In the genomic region with DNA sequence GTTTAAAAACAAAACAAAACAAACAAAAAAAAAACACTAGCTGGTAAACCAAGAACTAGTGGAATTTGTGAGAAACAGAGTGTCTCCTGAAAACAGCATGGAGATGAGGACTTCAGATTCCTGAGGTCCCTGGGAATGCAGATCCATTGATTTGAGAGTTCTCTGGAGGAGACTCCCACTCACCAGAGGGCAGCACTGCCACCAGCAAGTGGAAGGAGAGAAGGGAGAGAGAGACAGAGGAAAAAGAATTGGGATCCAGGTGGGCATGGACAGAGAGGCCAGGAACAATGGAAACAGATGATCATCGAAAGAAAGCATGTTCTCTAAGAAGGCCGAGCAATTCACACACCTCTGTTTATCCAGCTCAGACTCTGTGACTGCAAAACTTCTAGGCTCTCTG, we compare ENCODE assay signal across 2 cellular contexts.
TF ChIP-seq lines count a peak whose summit lies in the region.

No MANE protein-coding gene starts in this region.

TF ChIP-seq in GM12878, 131 proteins besides CTCF, POLR2A, EP300 and RAD21 (continued from another document):
- TF ChIP-seq, protein P1, sequence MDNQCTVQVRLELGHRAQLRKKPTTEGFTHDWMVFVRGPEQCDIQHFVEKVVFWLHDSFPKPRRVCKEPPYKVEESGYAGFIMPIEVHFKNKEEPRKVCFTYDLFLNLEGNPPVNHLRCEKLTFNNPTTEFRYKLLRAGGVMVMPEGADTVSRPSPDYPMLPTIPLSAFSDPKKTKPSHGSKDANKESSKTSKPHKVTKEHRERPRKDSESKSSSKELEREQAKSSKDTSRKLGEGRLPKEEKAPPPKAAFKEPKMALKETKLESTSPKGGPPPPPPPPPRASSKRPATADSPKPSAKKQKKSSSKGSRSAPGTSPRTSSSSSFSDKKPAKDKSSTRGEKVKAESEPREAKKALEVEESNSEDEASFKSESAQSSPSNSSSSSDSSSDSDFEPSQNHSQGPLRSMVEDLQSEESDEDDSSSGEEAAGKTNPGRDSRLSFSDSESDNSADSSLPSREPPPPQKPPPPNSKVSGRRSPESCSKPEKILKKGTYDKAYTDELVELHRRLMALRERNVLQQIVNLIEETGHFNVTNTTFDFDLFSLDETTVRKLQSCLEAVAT (IDR thresholded peaks at IDR 0.05): no peak
- TF ChIP-seq, protein P2, sequence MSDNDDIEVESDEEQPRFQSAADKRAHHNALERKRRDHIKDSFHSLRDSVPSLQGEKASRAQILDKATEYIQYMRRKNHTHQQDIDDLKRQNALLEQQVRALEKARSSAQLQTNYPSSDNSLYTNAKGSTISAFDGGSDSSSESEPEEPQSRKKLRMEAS (IDR thresholded peaks at IDR 0.05; ENCODE audit: low read depth, low read length): no peak
- TF ChIP-seq BHLHE40 (IDR thresholded peaks at IDR 0.05; ENCODE audit: borderline replicate concordance in 1 of 2, low read depth in 2 of 2, low read length in 1 of 2) (no peak), NFIC (IDR thresholded peaks at IDR 0.05; ENCODE audit: low read depth, low read length) (no peak), ZBED1 (IDR thresholded peaks at IDR 0.05; ENCODE audit: borderline replicate concordance) (no peak), TARDBP (IDR thresholded peaks at IDR 0.05; ENCODE audit: borderline replicate concordance) (no peak), RB1 (IDR thresholded peaks at IDR 0.05; ENCODE audit: borderline replicate concordance) (no peak), ESRRA (IDR thresholded peaks at IDR 0.05; ENCODE audit: low read length) (no peak)
- TF ChIP-seq, protein P3, sequence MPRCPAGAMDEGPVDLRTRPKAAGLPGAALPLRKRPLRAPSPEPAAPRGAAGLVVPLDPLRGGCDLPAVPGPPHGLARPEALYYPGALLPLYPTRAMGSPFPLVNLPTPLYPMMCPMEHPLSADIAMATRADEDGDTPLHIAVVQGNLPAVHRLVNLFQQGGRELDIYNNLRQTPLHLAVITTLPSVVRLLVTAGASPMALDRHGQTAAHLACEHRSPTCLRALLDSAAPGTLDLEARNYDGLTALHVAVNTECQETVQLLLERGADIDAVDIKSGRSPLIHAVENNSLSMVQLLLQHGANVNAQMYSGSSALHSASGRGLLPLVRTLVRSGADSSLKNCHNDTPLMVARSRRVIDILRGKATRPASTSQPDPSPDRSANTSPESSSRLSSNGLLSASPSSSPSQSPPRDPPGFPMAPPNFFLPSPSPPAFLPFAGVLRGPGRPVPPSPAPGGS (IDR thresholded peaks at IDR 0.05; ENCODE audit: borderline replicate concordance, insufficient read depth, low read depth, low read length, poor library complexity, severe bottlenecking): no peak

TF ChIP-seq in liver, 16 proteins besides CTCF, POLR2A, EP300 and RAD21 (continued from another document):
- TF ChIP-seq, protein P4, sequence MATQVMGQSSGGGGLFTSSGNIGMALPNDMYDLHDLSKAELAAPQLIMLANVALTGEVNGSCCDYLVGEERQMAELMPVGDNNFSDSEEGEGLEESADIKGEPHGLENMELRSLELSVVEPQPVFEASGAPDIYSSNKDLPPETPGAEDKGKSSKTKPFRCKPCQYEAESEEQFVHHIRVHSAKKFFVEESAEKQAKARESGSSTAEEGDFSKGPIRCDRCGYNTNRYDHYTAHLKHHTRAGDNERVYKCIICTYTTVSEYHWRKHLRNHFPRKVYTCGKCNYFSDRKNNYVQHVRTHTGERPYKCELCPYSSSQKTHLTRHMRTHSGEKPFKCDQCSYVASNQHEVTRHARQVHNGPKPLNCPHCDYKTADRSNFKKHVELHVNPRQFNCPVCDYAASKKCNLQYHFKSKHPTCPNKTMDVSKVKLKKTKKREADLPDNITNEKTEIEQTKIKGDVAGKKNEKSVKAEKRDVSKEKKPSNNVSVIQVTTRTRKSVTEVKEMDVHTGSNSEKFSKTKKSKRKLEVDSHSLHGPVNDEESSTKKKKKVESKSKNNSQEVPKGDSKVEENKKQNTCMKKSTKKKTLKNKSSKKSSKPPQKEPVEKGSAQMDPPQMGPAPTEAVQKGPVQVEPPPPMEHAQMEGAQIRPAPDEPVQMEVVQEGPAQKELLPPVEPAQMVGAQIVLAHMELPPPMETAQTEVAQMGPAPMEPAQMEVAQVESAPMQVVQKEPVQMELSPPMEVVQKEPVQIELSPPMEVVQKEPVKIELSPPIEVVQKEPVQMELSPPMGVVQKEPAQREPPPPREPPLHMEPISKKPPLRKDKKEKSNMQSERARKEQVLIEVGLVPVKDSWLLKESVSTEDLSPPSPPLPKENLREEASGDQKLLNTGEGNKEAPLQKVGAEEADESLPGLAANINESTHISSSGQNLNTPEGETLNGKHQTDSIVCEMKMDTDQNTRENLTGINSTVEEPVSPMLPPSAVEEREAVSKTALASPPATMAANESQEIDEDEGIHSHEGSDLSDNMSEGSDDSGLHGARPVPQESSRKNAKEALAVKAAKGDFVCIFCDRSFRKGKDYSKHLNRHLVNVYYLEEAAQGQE (IDR thresholded peaks at IDR 0.05): no peak
- TF ChIP-seq GABPA (IDR thresholded peaks at IDR 0.05 in 1 of 2, conservative IDR thresholded peaks at IDR 0.05 in 1 of 2): no peak
- TF ChIP-seq FOXA2 (IDR thresholded peaks at IDR 0.05): no peak
- TF ChIP-seq YY1 (IDR thresholded peaks at IDR 0.05): no peak
- no peak for TF ChIP-seq EGR1 (IDR thresholded peaks at IDR 0.05; ENCODE audit: low read depth in 2 of 2)
- TF ChIP-seq, protein P5, sequence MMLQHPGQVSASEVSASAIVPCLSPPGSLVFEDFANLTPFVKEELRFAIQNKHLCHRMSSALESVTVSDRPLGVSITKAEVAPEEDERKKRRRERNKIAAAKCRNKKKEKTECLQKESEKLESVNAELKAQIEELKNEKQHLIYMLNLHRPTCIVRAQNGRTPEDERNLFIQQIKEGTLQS (IDR thresholded peaks at IDR 0.05): no peak
- no peak for TF ChIP-seq FOXA1 (IDR thresholded peaks at IDR 0.05)
- TF ChIP-seq RXRA (IDR thresholded peaks at IDR 0.05): no peak
- no peak for TF ChIP-seq TAF1 (conservative IDR thresholded peaks at IDR 0.05)
- TF ChIP-seq HNF4A (conservative IDR thresholded peaks at IDR 0.05): no peak
- TF ChIP-seq, protein P2 (IDR thresholded peaks at IDR 0.05): no peak
- no peak for TF ChIP-seq JUND (IDR thresholded peaks at IDR 0.05)
- TF ChIP-seq NR2F2 (IDR thresholded peaks at IDR 0.05): no peak
- TF ChIP-seq HNF4G (IDR thresholded peaks at IDR 0.05): no peak
